17 cellular contexts compared by ENCODE assay signal in the genomic region with DNA sequence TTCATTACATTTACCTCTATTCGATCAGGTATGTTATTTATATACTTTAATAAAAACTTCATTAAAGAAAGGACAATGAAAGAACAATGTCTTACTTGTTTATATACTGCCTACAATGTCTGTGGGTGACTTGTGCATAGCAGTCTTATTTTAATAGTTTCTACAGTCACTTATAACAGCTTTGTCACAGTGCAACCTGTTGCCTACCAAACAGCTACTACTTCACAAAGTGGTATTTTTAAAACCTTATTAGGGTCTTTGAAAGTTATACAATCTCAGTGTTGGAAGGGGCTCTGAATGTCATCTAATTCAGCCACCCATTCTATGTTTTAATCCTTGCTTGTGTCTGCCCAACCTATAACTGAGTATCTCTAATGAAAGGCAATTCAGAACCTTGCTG. TPM values are rescaled to one million over a fixed set of nuclear protein-coding genes. Genes with fewer than 3 reads are reported as not detected.
A peak's percentile ranks its signal among the peaks of the same experiment; 100 is the strongest.
DNase-seq lines count a peak whose midpoint lies in the region; ATAC-seq and TF ChIP-seq lines count a peak whose summit lies in the region.
"Had no signal": no experiment of that assay in that cellular context is flagged by ENCODE, and none has a peak within 500 bp of the region (broad histone marks: within the 10 kb centered on the region; RNA-seq: fewer than 3 reads in every experiment).

No MANE protein-coding gene starts in this region.

- H3K9me3 ChIP-seq in cardiac muscle cell (ENCODE audit: low read depth) (no peaks in the 10 kb centered on the region), HEK293 (ENCODE audit: control insufficient read depth, insufficient read depth, low read depth, low read length) (no peaks in the 10 kb centered on the region), neutrophil (no peaks in the 10 kb centered on the region)
- H3K9me3 ChIP-seq: BE2C, HAP-1 had no signal

- H3K4me1 ChIP-seq in cardiac muscle cell (ENCODE audit: low read depth) (peaks cover 37% of the 10 kb centered on the region), HEK293 (ENCODE audit: control insufficient read depth, insufficient read depth, low read length) (no peaks in the 10 kb centered on the region), neutrophil (ENCODE audit: control insufficient read depth in 1 of 2, insufficient read depth in 1 of 2, low read depth in 1 of 2, low read length in 1 of 2) (peaks cover 20 to 30% of the 10 kb centered on the region in 2 experiments)

- TF ChIP-seq CTCF in cardiac muscle cell (IDR thresholded peaks at IDR 0.05; ENCODE audit: low read depth, low read length) (no peak), HEK293 (tag by site-specific recombination; IDR thresholded peaks at IDR 0.05) (no peak), neutrophil (IDR thresholded peaks at IDR 0.05) (no peak), GM13976 (IDR thresholded peaks at IDR 0.05; ENCODE audit: borderline replicate concordance, control extremely low read depth, extremely low read depth, insufficient read depth, missing control alignments) (no peak)

- in situ Hi-C loops in GM13976 (cut with MboI; ENCODE audit: low sequenced_read_pairs, unreplicated experiment), result no loop called here

- DNase-seq in cardiac muscle cell (ENCODE audit: low read depth in 1 of 2, low spot score in 1 of 2) (no peak), left ventricle myocardium superior (no peak), NCI-H510A (lab: John Stamatoyannopoulos, UW) (no peak), GM13976 (ENCODE audit: low spot score) (no peak)
- DNase-seq: BE2C; Calu3; CD4-positive, alpha-beta memory T cell; COR-L47; DMS53; DMS79 treated with DMSO at 0.1 percent for 48 hours; GF-D8; GOT3 had no signal

- H3K4me3 ChIP-seq in cardiac muscle cell, result no peak overlapping the region
- no peak overlapping the region for H3K4me3 ChIP-seq in HEK293 (ENCODE audit: low read depth, low read length)
- H3K4me3 ChIP-seq in neutrophil (ENCODE audit: low read depth in 1 of 2, low read length in 1 of 2), result no peak overlapping the region
- H3K4me3 ChIP-seq: BLaER1 treated with 17β-estradiol and CSF1 and Interleukin-3, amounts not matched to agents 10 nM and 100 nM; HAP-1 had no signal

- no peaks in the 10 kb centered on the region for H3K27me3 ChIP-seq in cardiac muscle cell
- no peaks in the 10 kb centered on the region for H3K27me3 ChIP-seq in neutrophil
- H3K27me3 ChIP-seq: BE2C; BLaER1 treated with 17β-estradiol and CSF1 and Interleukin-3, amounts not matched to agents 10 nM and 100 nM had no signal

- CTCF ChIA-PET in HEK293 (lab: Yijun Ruan, JAX), result no interaction called here

- POLR2A ChIA-PET in HEK293 (lab: Yijun Ruan, JAX), result no interaction called here

- ATAC-seq in left ventricle myocardium superior, result no peak

- H3K36me3 ChIP-seq in cardiac muscle cell (no peaks in the 10 kb centered on the region), HEK293 (ENCODE audit: control insufficient read depth in 2 of 2, insufficient read depth in 1 of 2, low read length in 2 of 2) (no peaks in the 10 kb centered on the region), neutrophil (peaks cover 11% of the 10 kb centered on the region)
- H3K36me3 ChIP-seq: HAP-1 had no signal

- intact Hi-C loops in left ventricle myocardium superior (cut with micrococcal nuclease), result no loop called here

- peak overlapping the region; percentile 74 for H3K27ac ChIP-seq in cardiac muscle cell
- H3K27ac ChIP-seq in HEK293 (ENCODE audit: extremely low read depth, low read depth, low read length), result no peak overlapping the region
- peak overlapping the region; percentile 12 for H3K27ac ChIP-seq in neutrophil
- H3K27ac ChIP-seq: 22Rv1; BLaER1 treated with 17β-estradiol and CSF1 and Interleukin-3, amounts not matched to agents 10 nM and 100 nM had no signal

TF ChIP-seq in HEK293, 187 proteins besides CTCF, POLR2A, EP300 and RAD21:
- peak; percentile 61; the same call in 1 of the 2 replicates for TF ChIP-seq SCRT1 (tag by site-specific recombination; IDR thresholded peaks at IDR 0.05; ENCODE audit: borderline replicate concordance)
- TF ChIP-seq ZNF350 (tag by site-specific recombination; IDR thresholded peaks at IDR 0.05), result no peak
- TF ChIP-seq, protein P1, sequence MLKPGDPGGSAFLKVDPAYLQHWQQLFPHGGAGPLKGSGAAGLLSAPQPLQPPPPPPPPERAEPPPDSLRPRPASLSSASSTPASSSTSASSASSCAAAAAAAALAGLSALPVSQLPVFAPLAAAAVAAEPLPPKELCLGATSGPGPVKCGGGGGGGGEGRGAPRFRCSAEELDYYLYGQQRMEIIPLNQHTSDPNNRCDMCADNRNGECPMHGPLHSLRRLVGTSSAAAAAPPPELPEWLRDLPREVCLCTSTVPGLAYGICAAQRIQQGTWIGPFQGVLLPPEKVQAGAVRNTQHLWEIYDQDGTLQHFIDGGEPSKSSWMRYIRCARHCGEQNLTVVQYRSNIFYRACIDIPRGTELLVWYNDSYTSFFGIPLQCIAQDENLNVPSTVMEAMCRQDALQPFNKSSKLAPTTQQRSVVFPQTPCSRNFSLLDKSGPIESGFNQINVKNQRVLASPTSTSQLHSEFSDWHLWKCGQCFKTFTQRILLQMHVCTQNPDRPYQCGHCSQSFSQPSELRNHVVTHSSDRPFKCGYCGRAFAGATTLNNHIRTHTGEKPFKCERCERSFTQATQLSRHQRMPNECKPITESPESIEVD (tag by site-specific recombination; IDR thresholded peaks at IDR 0.05), result no peak
- peak; percentile 84 for TF ChIP-seq SCRT2 (tag by site-specific recombination; IDR thresholded peaks at IDR 0.05)
TF ChIP-seq in HEK293: peak in this region for 2.

RNA-seq across cellular contexts. Expression of gene MTPN, which starts 19.0 kb away (rescaled TPM):
- total RNA-seq in cardiac muscle cell, result 110 and 141 TPM in 2 replicates
- 79.0 and 86.1 TPM in 2 replicates for polyA plus RNA-seq in cardiac muscle cell
- total RNA-seq in left ventricle myocardium superior, result 75.2 TPM
